In genomic region chr2:101410716-101411115, GRCh38 we compare ENCODE assay signal across 17 cellular contexts. TPM values are rescaled to one million over a fixed set of nuclear protein-coding genes. Genes with fewer than 3 reads are reported as not detected.
"Had no signal": no experiment of that assay in that cellular context is flagged by ENCODE, and none has a peak within 500 bp of the region (broad histone marks: within the 10 kb centered on the region; RNA-seq: fewer than 3 reads in every experiment).

No MANE protein-coding gene starts in this region.

- H3K9me3 ChIP-seq: tibial artery had no signal

- H3K4me1 ChIP-seq: esophagus squamous epithelium, tibial artery had no signal

- H3K36me3 ChIP-seq: esophagus squamous epithelium, tibial artery had no signal

- DNase-seq: activated CD4-positive, alpha-beta T cell treated with anti-CD3 and anti-CD28 coated beads, Interleukin-2, amount 50 U/mL, for 4 hours; activated CD4-positive, CD25-positive, alpha-beta regulatory T cell treated with anti-CD3 and anti-CD28 coated beads, Interleukin-2, amount 50 U/mL, for 72 hours; activated effector memory CD4-positive, alpha-beta T cell treated with Interleukin-2 at 50 U/mL for 16 hours; activated naive CD8-positive, alpha-beta T cell treated with anti-CD3 and anti-CD28 coated beads for 36 hours; activated T-cell treated with anti-CD3 and anti-CD28 coated beads, Interleukin-2, amount 50 U/mL, for 24 hours; dorsolateral prefrontal cortex; esophagus squamous epithelium; foreskin fibroblast; left colon; nucleus accumbens; right cardiac atrium; small intestine; tibial artery had no signal

- H3K27me3 ChIP-seq: dorsolateral prefrontal cortex, esophagus squamous epithelium, tibial artery had no signal

- H3K27ac ChIP-seq: dorsolateral prefrontal cortex, esophagus squamous epithelium, tibial artery had no signal

- ATAC-seq: left colon, right cardiac atrium had no signal

- H3K4me3 ChIP-seq: dorsolateral prefrontal cortex, esophagus squamous epithelium, lung, tibial artery had no signal

- FAIRE-seq: small intestine had no signal

RNA-seq across cellular contexts. Expression of gene CREG2, which starts 23.4 kb away (rescaled TPM):
- total RNA-seq: activated naive CD8-positive, alpha-beta T cell treated with anti-CD3 and anti-CD28 coated beads for 36 hours; chondrocyte; natural killer cell treated with Interleukin-12 subunit alpha and Interleukin-12 subunit beta and Interleukin-15 and Interleukin-18, amount 100 ng/mL, for 72 hours; posterior vena cava had no signal
